In the genomic region with DNA sequence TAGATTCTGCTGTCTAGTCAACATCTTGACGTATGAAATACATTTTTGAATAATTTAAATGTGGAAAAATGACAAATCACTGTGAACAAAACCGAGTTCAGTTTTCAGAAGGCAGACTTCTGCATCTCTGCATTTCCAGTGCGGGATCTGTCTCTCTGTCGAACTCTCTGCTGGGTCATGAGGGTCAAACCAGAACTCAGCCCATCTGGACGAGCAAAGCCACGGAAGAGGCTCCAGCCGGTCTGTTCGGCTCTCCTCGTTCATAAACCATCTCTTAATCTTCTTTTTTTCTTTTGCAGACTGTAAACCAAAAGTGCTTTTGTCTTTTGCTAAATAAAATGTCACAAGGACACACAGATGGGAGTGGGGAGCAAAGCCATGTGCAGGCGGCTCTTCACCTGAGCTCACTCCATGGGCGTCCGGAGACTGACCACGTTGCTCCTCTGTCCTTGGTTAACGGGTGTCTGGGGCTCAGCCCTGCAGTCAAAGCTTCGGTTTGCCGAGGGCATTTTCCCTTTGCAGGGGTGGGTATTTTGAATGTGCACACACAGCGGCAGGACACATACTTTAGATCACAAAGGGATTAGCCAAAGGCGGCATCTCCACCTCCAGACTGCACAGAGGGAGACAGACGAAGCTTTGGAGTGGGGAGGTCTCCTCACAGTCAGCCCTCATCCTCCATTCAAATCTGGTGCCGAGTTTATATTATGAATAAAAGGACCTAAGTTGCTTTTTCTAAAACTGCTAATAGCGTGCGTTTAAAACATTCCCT, we compare ENCODE assay signal across 26 cellular contexts.
A peak's percentile ranks its signal among the peaks of the same experiment; 100 is the strongest.
DNase-seq lines count a peak whose midpoint lies in the region; ATAC-seq and TF ChIP-seq lines count a peak whose summit lies in the region.
"Had no signal": no experiment of that assay in that cellular context is flagged by ENCODE, and none has a peak within 500 bp of the region (broad histone marks: within the 10 kb centered on the region; RNA-seq: fewer than 3 reads in every experiment).

No MANE protein-coding gene starts in this region.

- peak; percentile 44 for ATAC-seq in left lung
- ATAC-seq in stimulated activated effector memory CD8-positive, alpha-beta T cell treated with anti-CD3 and anti-CD28 coated beads, Interleukin-12 subunit alpha, Interleukin-12 subunit beta, amount 100 ng/mL, for 72 hours, result peak; percentile 36
- ATAC-seq: naive thymus-derived CD8-positive, alpha-beta T cell; PC-3 had no signal

- no peak for TF ChIP-seq CTCF in left lung (IDR thresholded peaks at IDR 0.05)
- TF ChIP-seq CTCF in esophagus muscularis mucosa (IDR thresholded peaks at IDR 0.05), result no peak

- H3K9me3 ChIP-seq in adipocyte (ENCODE audit: control insufficient read depth, low read length), result no peaks in the 10 kb centered on the region
- H3K9me3 ChIP-seq in left lung, result peaks cover 0 to 2% of the 10 kb centered on the region in 2 donors
- H3K9me3 ChIP-seq in esophagus muscularis mucosa, result no peaks in the 10 kb centered on the region
- H3K9me3 ChIP-seq: gastrocnemius medialis had no signal

- DNase-seq in NCI-H1417 (lab: John Stamatoyannopoulos, UW) (peak in 2 of 3 experiments; percentile 15 to 52), NCI-H1417 treated with DMSO at 0.1 percent for 48 hours (lab: John Stamatoyannopoulos, UW) (no peak), adipocyte (ENCODE audit: low read depth) (no peak), left lung (no peak), NCI-H187 treated with DMSO at 0.1 percent for 48 hours (lab: John Stamatoyannopoulos, UW) (no peak), NCI-H2029 treated with DMSO at 0.1 percent for 48 hours (lab: John Stamatoyannopoulos, UW) (no peak), esophagus muscularis mucosa (ENCODE audit: extremely low spot score) (no peak)
- no peak for DNase-seq in stimulated activated effector memory CD8-positive, alpha-beta T cell treated with anti-CD3 and anti-CD28 coated beads, Interleukin-12 subunit alpha, Interleukin-12 subunit beta, amount 100 ng/mL, for 72 hours (ENCODE audit: low spot score in 2 of 2)
- DNase-seq: activated CD4-positive, alpha-beta T cell treated with anti-CD3 and anti-CD28 coated beads, Interleukin-2, amount 50 U/mL, for 48 hours; activated gamma-delta T cell treated with Interleukin-2 at 50 U/mL for 16 hours; AML-193; DMS79; erythroblast; H9; naive thymus-derived CD8-positive, alpha-beta T cell; NCI-H1048; PC-3; small intestine; stimulated activated CD4-positive, alpha-beta T cell treated with anti-CD3 and anti-CD28 coated beads, Interleukin-4, amount 100 ng/mL, for 4 hours; stomach had no signal

- H3K27ac ChIP-seq in left lung (peak overlapping the region in 1 of 2 donors; percentile 11), esophagus muscularis mucosa (replicated peaks in 1 of 4) (peak overlapping the region in 2 of 4 donors; percentile 5 to 10)
- H3K27ac ChIP-seq: 22Rv1, SK-N-MC, stomach had no signal

- H3K27me3 ChIP-seq in adipocyte (replicated peaks; ENCODE audit: control insufficient read depth, insufficient read depth, low read length), result peaks cover 4% of the 10 kb centered on the region
- peaks cover 0 to 4% of the 10 kb centered on the region in 2 donors for H3K27me3 ChIP-seq in left lung
- peaks cover 0 to 20% (median 0%) of the 10 kb centered on the region in 4 donors for H3K27me3 ChIP-seq in esophagus muscularis mucosa
- H3K27me3 ChIP-seq: gastrocnemius medialis had no signal

- peaks cover 7% of the 10 kb centered on the region for H3K4me1 Mint-ChIP-seq in stimulated activated effector memory CD8-positive, alpha-beta T cell treated with anti-CD3 and anti-CD28 coated beads, Interleukin-12 subunit alpha, Interleukin-12 subunit beta, amount 100 ng/mL, for 72 hours
- H3K4me1 Mint-ChIP-seq: central memory CD8-positive, alpha-beta T cell had no signal

- no peak for TF ChIP-seq POLR2A in esophagus muscularis mucosa (IDR thresholded peaks at IDR 0.05; ENCODE audit: low read depth)

- H3K4me1 ChIP-seq in adipocyte (ENCODE audit: control insufficient read depth, insufficient read depth, low read length), result peaks cover 19% of the 10 kb centered on the region
- H3K4me1 ChIP-seq in left lung, result peaks cover 0 to 6% of the 10 kb centered on the region in 2 donors
- peaks cover 0 to 4% (median 0%) of the 10 kb centered on the region in 4 donors for H3K4me1 ChIP-seq in esophagus muscularis mucosa
- H3K4me1 ChIP-seq: gastrocnemius medialis had no signal

- no peak overlapping the region for H3K27ac Mint-ChIP-seq in stimulated activated effector memory CD8-positive, alpha-beta T cell treated with anti-CD3 and anti-CD28 coated beads, Interleukin-12 subunit alpha, Interleukin-12 subunit beta, amount 100 ng/mL, for 72 hours
- H3K27ac Mint-ChIP-seq: naive thymus-derived CD8-positive, alpha-beta T cell; T-helper 2 cell treated with Interferon-gamma antibody and Interleukin-4, amounts not matched to agents 5 μg/mL and 100 μg/mL, for 36 hours; WTC11 had no signal

- H3K4me3 ChIP-seq in adipocyte (ENCODE audit: low read length) (peak overlapping the region; percentile 65), left lung (no peak overlapping the region), esophagus muscularis mucosa (peak overlapping the region in 1 of 4 donors; percentile 22)
- H3K4me3 ChIP-seq: gastrocnemius medialis, SK-N-MC, stomach had no signal

- H3K9ac ChIP-seq in adipocyte (ENCODE audit: low read length), result no peak overlapping the region

- no peak overlapping the region for H3K4me3 Mint-ChIP-seq in stimulated activated effector memory CD8-positive, alpha-beta T cell treated with anti-CD3 and anti-CD28 coated beads, Interleukin-12 subunit alpha, Interleukin-12 subunit beta, amount 100 ng/mL, for 72 hours
- H3K4me3 Mint-ChIP-seq: central memory CD8-positive, alpha-beta T cell; H9; naive thymus-derived CD8-positive, alpha-beta T cell; T-helper 2 cell treated with Interferon-gamma antibody and Interleukin-4, amounts not matched to agents 5 μg/mL and 100 μg/mL, for 36 hours; WTC11 had no signal

- TF ChIP-seq EP300 in esophagus muscularis mucosa (IDR thresholded peaks at IDR 0.05), result no peak

- H3K36me3 Mint-ChIP-seq in stimulated activated effector memory CD8-positive, alpha-beta T cell treated with anti-CD3 and anti-CD28 coated beads, Interleukin-12 subunit alpha, Interleukin-12 subunit beta, amount 100 ng/mL, for 72 hours, result no peaks in the 10 kb centered on the region
- H3K36me3 Mint-ChIP-seq: naive thymus-derived CD8-positive, alpha-beta T cell had no signal

- 36% methylated on average over 22 of the region's 22 CpGs for WGBS in esophagus muscularis mucosa

- H3K36me3 ChIP-seq in adipocyte (ENCODE audit: control insufficient read depth, insufficient read depth, low read length, severe bottlenecking) (no peaks in the 10 kb centered on the region), left lung (no peaks in the 10 kb centered on the region), esophagus muscularis mucosa (no peaks in the 10 kb centered on the region)
- H3K36me3 ChIP-seq: gastrocnemius medialis, stomach had no signal

- peaks cover 9% of the 10 kb centered on the region for H3K9me3 Mint-ChIP-seq in stimulated activated effector memory CD8-positive, alpha-beta T cell treated with anti-CD3 and anti-CD28 coated beads, Interleukin-12 subunit alpha, Interleukin-12 subunit beta, amount 100 ng/mL, for 72 hours

- intact Hi-C loops in left lung (cut with DNase I), result no loop called here
- intact Hi-C loops in esophagus muscularis mucosa (cut with DNase I), result no loop called here

Comparison
In these comparisons a context has a peak if more than half of its experiments do, and no peak if none do; other contexts are left out.
1. DNase-seq: peak in NCI-H1417 (2 of 3); none in NCI-H1417 treated with DMSO at 0.1 percent for 48 hours (single experiment), adipocyte (single experiment), left lung (0 of 2), stimulated activated effector memory CD8-positive, alpha-beta T cell treated with anti-CD3 and anti-CD28 coated beads, Interleukin-12 subunit alpha, Interleukin-12 subunit beta, amount 100 ng/mL, for 72 hours (0 of 2), NCI-H187 treated with DMSO at 0.1 percent for 48 hours (single experiment), NCI-H2029 treated with DMSO at 0.1 percent for 48 hours (single experiment) and esophagus muscularis mucosa (single experiment).